Comparison of ENCODE assay signal across 9 cellular contexts in the genomic region with DNA sequence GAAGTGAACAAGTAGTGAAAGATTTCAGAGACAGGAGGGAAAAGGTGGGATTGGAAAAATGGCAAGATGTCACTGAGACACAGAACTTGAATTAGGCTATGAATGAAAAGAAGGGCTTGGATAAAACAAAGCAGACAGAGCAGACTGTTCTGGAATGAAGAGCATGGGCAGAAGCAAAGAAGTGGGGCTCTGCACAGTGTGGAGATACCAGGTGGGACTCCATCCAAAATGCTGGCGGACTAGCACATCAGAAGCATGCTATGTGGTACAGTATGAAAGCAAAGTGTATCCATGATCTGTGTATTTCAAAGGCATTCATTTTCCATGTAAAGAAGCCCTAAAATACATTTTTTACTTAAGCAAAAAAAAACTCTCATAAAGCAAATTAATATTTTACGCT.
"Had no signal": no experiment of that assay in that cellular context is flagged by ENCODE, and none has a peak within 500 bp of the region (broad histone marks: within the 10 kb centered on the region; RNA-seq: fewer than 3 reads in every experiment).

No MANE protein-coding gene starts in this region.

- ATAC-seq: HCT116, HepG2, K562 had no signal

- DNase-seq: GM23248, GOT3, H7, HFFc6 had no signal

- H3K36me3 ChIP-seq: HAP-1 had no signal

- H3K4me1 ChIP-seq: HAP-1 had no signal

- H3K9me3 ChIP-seq: HAP-1 had no signal

- H3K27ac ChIP-seq: GM23248, HL-60 had no signal

- H3K4me3 ChIP-seq: GM23248, HAP-1, K562 had no signal
